In the genomic region with DNA sequence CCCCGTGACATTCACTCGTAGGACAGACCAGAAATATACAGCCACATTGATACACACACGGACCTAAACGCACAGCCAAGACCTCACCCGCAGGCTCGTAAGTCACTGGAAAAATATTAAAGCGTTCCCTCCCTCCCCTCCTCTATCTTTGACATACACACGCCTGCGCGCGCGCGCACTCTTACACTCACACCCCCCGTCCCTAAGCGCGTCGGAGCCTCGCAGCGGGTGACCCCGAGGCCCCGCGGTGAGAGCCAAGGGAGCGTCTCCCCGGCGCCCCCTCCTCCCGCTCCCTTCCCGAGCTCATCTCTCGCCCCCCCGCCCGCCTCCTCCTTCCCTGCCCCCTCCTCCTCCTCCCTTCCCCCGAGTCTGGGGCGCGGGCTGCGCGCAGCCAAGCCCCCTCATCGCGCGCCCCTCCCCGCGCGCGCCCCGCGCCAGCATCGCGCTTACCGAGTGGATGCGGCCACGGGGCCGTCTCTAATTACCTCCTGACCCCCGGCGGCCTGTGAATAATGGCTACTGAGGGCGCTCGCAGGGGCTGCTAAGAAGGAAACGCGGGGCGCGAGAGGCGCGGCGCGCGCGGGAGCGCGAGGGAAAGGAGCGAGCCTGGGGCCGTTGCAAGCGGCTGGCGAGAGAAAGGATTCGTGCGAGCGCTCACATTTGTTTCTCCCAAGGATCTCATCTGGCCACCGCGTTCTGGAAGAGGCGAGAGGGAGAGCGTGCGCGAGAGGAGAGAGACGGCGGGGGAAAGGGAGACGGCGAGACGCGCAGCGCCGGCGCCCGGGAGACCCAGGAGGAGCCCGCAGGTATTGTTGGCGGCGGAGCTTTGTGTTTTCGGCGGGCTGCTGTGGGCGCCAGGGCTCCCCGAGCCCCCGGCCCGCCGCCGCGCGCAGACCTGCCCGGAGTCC, we compare ENCODE assay signal across 8 cellular contexts. TPM values are rescaled to one million over a fixed set of nuclear protein-coding genes. Genes with fewer than 3 reads are reported as not detected.
DNase-seq lines count a peak whose midpoint lies in the region; ATAC-seq and TF ChIP-seq lines count a peak whose summit lies in the region.

No MANE protein-coding gene starts in this region.

- peaks cover 0 to 44% (median 17%) of the 10 kb centered on the region in 4 donors for H3K4me1 Mint-ChIP-seq in CD4-positive, CD25-positive, alpha-beta regulatory T cell
- peaks cover 39% of the 10 kb centered on the region for H3K4me1 Mint-ChIP-seq in activated CD8-positive, alpha-beta T cell treated with anti-CD3 and anti-CD28 coated beads, Interleukin-2, amount 10 ng/mL, durations not matched to agents 7 days and 5 days (ENCODE audit: low read depth)
- H3K4me1 Mint-ChIP-seq in natural killer cell treated with Interleukin-12 subunit alpha and Interleukin-12 subunit beta and Interleukin-15 and Interleukin-18, amount 100 ng/mL, for 72 hours (ENCODE audit: low read depth in 2 of 2): peaks cover 35 to 38% of the 10 kb centered on the region in 2 donors

- no peak overlapping the region for H3K27ac ChIP-seq in CD4-positive, CD25-positive, alpha-beta regulatory T cell (ENCODE audit: insufficient read depth, low read length, poor library complexity, severe bottlenecking)
- H3K27ac ChIP-seq in esophagus muscularis mucosa (replicated peaks in 1 of 4): peak overlapping the region; percentile 80 to 85 (median 82)

- TF ChIP-seq POLR2A in esophagus muscularis mucosa (IDR thresholded peaks at IDR 0.05; ENCODE audit: low read depth): no peak

- H3K27ac Mint-ChIP-seq in CD4-positive, CD25-positive, alpha-beta regulatory T cell: peak overlapping the region in 2 of 3 donors; percentile 15 to 42
- H3K27ac Mint-ChIP-seq in activated CD8-positive, alpha-beta T cell treated with anti-CD3 and anti-CD28 coated beads, Interleukin-2, amount 10 ng/mL, durations not matched to agents 7 days and 5 days: no peak overlapping the region
- H3K27ac Mint-ChIP-seq in natural killer cell treated with Interleukin-12 subunit alpha and Interleukin-12 subunit beta and Interleukin-15 and Interleukin-18, amount 100 ng/mL, for 72 hours: no peak overlapping the region

- H3K27me3 ChIP-seq in CD4-positive, CD25-positive, alpha-beta regulatory T cell (ENCODE audit: control insufficient read depth, insufficient read depth, low read length): peaks cover 8% of the 10 kb centered on the region
- H3K27me3 ChIP-seq in esophagus muscularis mucosa: no peaks in the 10 kb centered on the region

- no peaks in the 10 kb centered on the region for H3K36me3 ChIP-seq in CD4-positive, CD25-positive, alpha-beta regulatory T cell (ENCODE audit: control insufficient read depth, insufficient read depth, low read length)
- peaks cover 0 to 7% (median 0%) of the 10 kb centered on the region in 4 donors for H3K36me3 ChIP-seq in esophagus muscularis mucosa

- POLR2A ChIA-PET in activated CD8-positive, alpha-beta T cell treated with anti-CD3 and anti-CD28 coated beads, Interleukin-2, amount 10 ng/mL, durations not matched to agents 7 days and 5 days (lab: Charles Lee): no interaction called here

- H3K4me3 Mint-ChIP-seq in CD4-positive, CD25-positive, alpha-beta regulatory T cell: peak overlapping the region; percentile 66 to 94 (median 90)
- peak overlapping the region; percentile 75 for H3K4me3 Mint-ChIP-seq in activated CD8-positive, alpha-beta T cell treated with anti-CD3 and anti-CD28 coated beads, Interleukin-2, amount 10 ng/mL, durations not matched to agents 7 days and 5 days
- H3K4me3 Mint-ChIP-seq in natural killer cell treated with Interleukin-12 subunit alpha and Interleukin-12 subunit beta and Interleukin-15 and Interleukin-18, amount 100 ng/mL, for 72 hours: peak overlapping the region; percentile 87

- H3K9me3 Mint-ChIP-seq in CD4-positive, CD25-positive, alpha-beta regulatory T cell: peaks cover 0 to 2% (median 0%) of the 10 kb centered on the region in 7 donors
- H3K9me3 Mint-ChIP-seq in activated CD8-positive, alpha-beta T cell treated with anti-CD3 and anti-CD28 coated beads, Interleukin-2, amount 10 ng/mL, durations not matched to agents 7 days and 5 days (ENCODE audit: insufficient read depth): no peaks in the 10 kb centered on the region
- no peaks in the 10 kb centered on the region for H3K9me3 Mint-ChIP-seq in natural killer cell treated with Interleukin-12 subunit alpha and Interleukin-12 subunit beta and Interleukin-15 and Interleukin-18, amount 100 ng/mL, for 72 hours

- WGBS in esophagus muscularis mucosa: under 1% methylated on average over 32 of the region's 103 CpGs

- peak in 1 of 2 donors; percentile 25 for ATAC-seq in CD4-positive, CD25-positive, alpha-beta regulatory T cell (ENCODE audit: low read depth in 2 of 2)
- ATAC-seq in HG03442 (IDR thresholded peaks at IDR 0.05; ENCODE audit: unreplicated experiment) (peak; percentile 5), GM21526 (IDR thresholded peaks at IDR 0.05; ENCODE audit: low FRiP score, unreplicated experiment) (no peak)
- ATAC-seq in activated CD8-positive, alpha-beta T cell treated with anti-CD3 and anti-CD28 coated beads, Interleukin-2, amount 10 ng/mL, durations not matched to agents 7 days and 5 days: peak; percentile 38
- ATAC-seq in natural killer cell treated with Interleukin-12 subunit alpha and Interleukin-12 subunit beta and Interleukin-15 and Interleukin-18, amount 100 ng/mL, for 72 hours: peak; percentile 18 to 20

- peak in 2 of 3 donors; percentile 26 to 35 for DNase-seq in CD4-positive, CD25-positive, alpha-beta regulatory T cell
- DNase-seq in activated CD8-positive, alpha-beta T cell treated with anti-CD3 and anti-CD28 coated beads, Interleukin-2, amount 10 ng/mL, durations not matched to agents 7 days and 5 days: no peak
- DNase-seq in esophagus muscularis mucosa (ENCODE audit: extremely low spot score) (no peak), kidney tubule cell (ENCODE audit: low spot score) (no peak), RPMI8226 (no peak)
- no peak for DNase-seq in natural killer cell treated with Interleukin-12 subunit alpha and Interleukin-12 subunit beta and Interleukin-15 and Interleukin-18, amount 100 ng/mL, for 72 hours (ENCODE audit: low spot score)

- no peak for TF ChIP-seq EP300 in esophagus muscularis mucosa (IDR thresholded peaks at IDR 0.05)

- TF ChIP-seq CTCF in esophagus muscularis mucosa (IDR thresholded peaks at IDR 0.05): no peak

- CTCF ChIA-PET in activated CD8-positive, alpha-beta T cell treated with anti-CD3 and anti-CD28 coated beads, Interleukin-2, amount 10 ng/mL, durations not matched to agents 7 days and 5 days (lab: Charles Lee): no interaction called here

- intact Hi-C loops in esophagus muscularis mucosa (cut with DNase I): no loop called here

- peaks cover 7% of the 10 kb centered on the region for H3K36me3 Mint-ChIP-seq in CD4-positive, CD25-positive, alpha-beta regulatory T cell
- H3K36me3 Mint-ChIP-seq in activated CD8-positive, alpha-beta T cell treated with anti-CD3 and anti-CD28 coated beads, Interleukin-2, amount 10 ng/mL, durations not matched to agents 7 days and 5 days (ENCODE audit: low read depth): peaks cover 12% of the 10 kb centered on the region
- H3K36me3 Mint-ChIP-seq in natural killer cell treated with Interleukin-12 subunit alpha and Interleukin-12 subunit beta and Interleukin-15 and Interleukin-18, amount 100 ng/mL, for 72 hours: no peaks in the 10 kb centered on the region

- H3K9me3 ChIP-seq in CD4-positive, CD25-positive, alpha-beta regulatory T cell (ENCODE audit: control insufficient read depth in 2 of 2, low read length in 2 of 2): no peaks in the 10 kb centered on the region
- H3K9me3 ChIP-seq in esophagus muscularis mucosa: no peaks in the 10 kb centered on the region

- peaks cover 25% of the 10 kb centered on the region for H3K4me1 ChIP-seq in CD4-positive, CD25-positive, alpha-beta regulatory T cell (ENCODE audit: control insufficient read depth, insufficient read depth, low read length, poor library complexity, severe bottlenecking)
- peaks cover 45 to 91% (median 62%) of the 10 kb centered on the region in 4 donors for H3K4me1 ChIP-seq in esophagus muscularis mucosa

- H3K27me3 Mint-ChIP-seq in CD4-positive, CD25-positive, alpha-beta regulatory T cell: peaks cover 25% of the 10 kb centered on the region
- peaks cover 40% of the 10 kb centered on the region for H3K27me3 Mint-ChIP-seq in activated CD8-positive, alpha-beta T cell treated with anti-CD3 and anti-CD28 coated beads, Interleukin-2, amount 10 ng/mL, durations not matched to agents 7 days and 5 days (ENCODE audit: low read depth)
- peaks cover 20 to 31% of the 10 kb centered on the region in 2 donors for H3K27me3 Mint-ChIP-seq in natural killer cell treated with Interleukin-12 subunit alpha and Interleukin-12 subunit beta and Interleukin-15 and Interleukin-18, amount 100 ng/mL, for 72 hours

- no peak overlapping the region for H3K4me3 ChIP-seq in CD4-positive, CD25-positive, alpha-beta regulatory T cell (ENCODE audit: low read depth, low read length)
- peak overlapping the region; percentile 58 to 68 (median 64) for H3K4me3 ChIP-seq in esophagus muscularis mucosa

RNA-seq across cellular contexts. Expression of a gene that starts 42.4 kb away (rescaled TPM):
- total RNA-seq in CD4-positive, CD25-positive, alpha-beta regulatory T cell: 11.4 TPM
- 1 to 10 TPM in 3 of 4 donors, under 1 TPM in 1; 0.80 to 1.2 (median 1.1) TPM for polyA plus RNA-seq in CD4-positive, CD25-positive, alpha-beta regulatory T cell
- total RNA-seq in activated CD8-positive, alpha-beta T cell treated with anti-CD3 and anti-CD28 coated beads, Interleukin-2, amount 10 ng/mL, durations not matched to agents 7 days and 5 days: 10 to 100 TPM; 24.4 to 24.6 TPM
- total RNA-seq in esophagus muscularis mucosa: 10 to 100 TPM; 18.7 to 41.3 (median 28.3) TPM
- 10 to 100 TPM; 15.8 to 31.0 TPM for total RNA-seq in natural killer cell treated with Interleukin-12 subunit alpha and Interleukin-12 subunit beta and Interleukin-15 and Interleukin-18, amount 100 ng/mL, for 72 hours

Comparison
In these comparisons a context has a peak if more than half of its experiments do, and no peak if none do; other contexts are left out.
1. DNase-seq: peak in CD4-positive, CD25-positive, alpha-beta regulatory T cell (2 of 3); none in activated CD8-positive, alpha-beta T cell treated with anti-CD3 and anti-CD28 coated beads, Interleukin-2, amount 10 ng/mL, durations not matched to agents 7 days and 5 days (single experiment), esophagus muscularis mucosa (single experiment), natural killer cell treated with Interleukin-12 subunit alpha and Interleukin-12 subunit beta and Interleukin-15 and Interleukin-18, amount 100 ng/mL, for 72 hours (single experiment), kidney tubule cell (single experiment) and RPMI8226 (single experiment).
2. H3K27ac Mint-ChIP-seq: peak in CD4-positive, CD25-positive, alpha-beta regulatory T cell (2 of 3); none in activated CD8-positive, alpha-beta T cell treated with anti-CD3 and anti-CD28 coated beads, Interleukin-2, amount 10 ng/mL, durations not matched to agents 7 days and 5 days (single experiment) and natural killer cell treated with Interleukin-12 subunit alpha and Interleukin-12 subunit beta and Interleukin-15 and Interleukin-18, amount 100 ng/mL, for 72 hours (0 of 2).
3. Peak in every context shown above with its lines, with median percentiles within 50 percentile points of each other: H3K4me3 Mint-ChIP-seq.